15 cellular contexts compared by ENCODE assay signal in genomic region chr10:35329520-35329919, GRCh38. TPM values are rescaled to one million over a fixed set of nuclear protein-coding genes. Genes with fewer than 3 reads are reported as not detected.
A peak's percentile ranks its signal among the peaks of the same experiment; 100 is the strongest.
DNase-seq lines count a peak whose midpoint lies in the region; ATAC-seq and TF ChIP-seq lines count a peak whose summit lies in the region.
"Had no signal": no experiment of that assay in that cellular context is flagged by ENCODE, and none has a peak within 500 bp of the region (broad histone marks: within the 10 kb centered on the region; RNA-seq: fewer than 3 reads in every experiment).

No MANE protein-coding gene starts in this region.

- H3K9me3 Mint-ChIP-seq in nephron, result no peaks in the 10 kb centered on the region
- H3K9me3 Mint-ChIP-seq: activated naive CD4-positive, alpha-beta T cell treated with anti-CD3 and anti-CD28 coated beads, Interleukin-2, amount 10 ng/mL, durations not matched to agents 7 days and 5 days had no signal

- H3K27ac ChIP-seq in heart left ventricle (peak overlapping the region in 9 of 12 donors; percentile 6 to 72 (median 36)), vagina (peak overlapping the region; percentile 3), RWPE1 (no peak overlapping the region)
- H3K27ac ChIP-seq: thyroid gland had no signal

- H3K36me3 Mint-ChIP-seq in nephron (ENCODE audit: low read depth), result peaks cover 18% of the 10 kb centered on the region

- peaks cover 42% of the 10 kb centered on the region for H3K4me1 Mint-ChIP-seq in nephron

- intact Hi-C loops in heart left ventricle (cut with DNase I), result no loop called here
- intact Hi-C loops in left cardiac atrium (cut with DNase I), result no loop called here
- intact Hi-C loops in vagina (cut with DNase I), result no loop called here

- H3K27ac Mint-ChIP-seq in nephron, result peak overlapping the region; percentile 14 to 25 (median 15)
- H3K27ac Mint-ChIP-seq: activated naive CD4-positive, alpha-beta T cell treated with anti-CD3 and anti-CD28 coated beads, Interleukin-2, amount 10 ng/mL, durations not matched to agents 7 days and 5 days had no signal

- H3K27me3 ChIP-seq in heart left ventricle (no peaks in the 10 kb centered on the region), vagina (no peaks in the 10 kb centered on the region)
- H3K27me3 ChIP-seq: thyroid gland had no signal

- no peak for TF ChIP-seq POLR2A in heart left ventricle (IDR thresholded peaks at IDR 0.05)
- no peak for TF ChIP-seq POLR2A in vagina (IDR thresholded peaks at IDR 0.05)

- WGBS in heart left ventricle, 4 donors, result 47 to 60% (median 58%) methylated on average over 4 of the region's 4 CpGs

- H3K4me1 ChIP-seq in heart left ventricle (peaks cover 7 to 72% (median 46%) of the 10 kb centered on the region in 12 donors), vagina (peaks cover 40% of the 10 kb centered on the region)

- POLR2A ChIA-PET in RWPE1 (lab: Yijun Ruan, JAX; ENCODE audit: low non-redundant PET), result no interaction called here

- DNase-seq in heart left ventricle (no peak), left cardiac atrium (no peak), ecto neural progenitor cell (ENCODE audit: low spot score) (peak; percentile 56), vagina (ENCODE audit: extremely low spot score in 2 of 2) (no peak), NCI-H1105 treated with DMSO at 0.1 percent for 48 hours (lab: John Stamatoyannopoulos, UW) (no peak), RWPE1 (ENCODE audit: low spot score) (no peak), DMS53 (lab: John Stamatoyannopoulos, UW) (no peak)
- DNase-seq: activated naive CD4-positive, alpha-beta T cell treated with anti-CD3 and anti-CD28 coated beads, Interleukin-2, amount 10 ng/mL, durations not matched to agents 7 days and 5 days; NCI-H1436 treated with DMSO at 0.1 percent for 48 hours; NCI-H446; OCI-M1; stimulated activated CD4-positive, alpha-beta T cell treated with anti-CD3 and anti-CD28 coated beads, Interleukin-1b, Interleukin-23, amount 100 ng/mL, for 48 hours; SW 1271; thyroid gland had no signal

- H3K9me3 ChIP-seq in heart left ventricle (no peaks in the 10 kb centered on the region), vagina (no peaks in the 10 kb centered on the region)
- H3K9me3 ChIP-seq: thyroid gland had no signal

- TF ChIP-seq CTCF in heart left ventricle (IDR thresholded peaks at IDR 0.05) (no peak), nephron (IDR thresholded peaks at IDR 0.05; ENCODE audit: unreplicated experiment in 3 of 3) (no peak), vagina (IDR thresholded peaks at IDR 0.05) (no peak), RWPE1 (conservative IDR thresholded peaks at IDR 0.05; ENCODE audit: low read depth) (no peak)

- H3K4me3 ChIP-seq in heart left ventricle (no peak overlapping the region), vagina (no peak overlapping the region)
- H3K4me3 ChIP-seq: thyroid gland had no signal

- H3K36me3 ChIP-seq in heart left ventricle, result peaks cover 0 to 4% (median 0%) of the 10 kb centered on the region in 9 donors
- no peaks in the 10 kb centered on the region for H3K36me3 ChIP-seq in vagina
- H3K36me3 ChIP-seq: thyroid gland had no signal

- no peak overlapping the region for H3K4me3 Mint-ChIP-seq in nephron
- H3K4me3 Mint-ChIP-seq: activated naive CD4-positive, alpha-beta T cell treated with anti-CD3 and anti-CD28 coated beads, Interleukin-2, amount 10 ng/mL, durations not matched to agents 7 days and 5 days had no signal

- no peak for ATAC-seq in heart left ventricle
- ATAC-seq in left cardiac atrium, result no peak

- H3K27me3 Mint-ChIP-seq in nephron (ENCODE audit: low read depth), result no peaks in the 10 kb centered on the region
- H3K27me3 Mint-ChIP-seq: activated naive CD4-positive, alpha-beta T cell treated with anti-CD3 and anti-CD28 coated beads, Interleukin-2, amount 10 ng/mL, durations not matched to agents 7 days and 5 days had no signal

- CTCF ChIA-PET in RWPE1 (lab: Yijun Ruan, JAX), result interaction anchor here (1.1 kb wide), 1 partner anchor 17 kb away, joined by 8 read pairs; no protein-coding TSS in a partner anchor

RNA-seq across cellular contexts. Expression of gene CCNY, which starts 6.8 kb away (rescaled TPM):
- total RNA-seq in heart left ventricle (100 to 1,000 TPM in 1 of 9 donors, 10 to 100 TPM in 8; 39.7 to 106 (median 81.6) TPM), left cardiac atrium (10 to 100 TPM; 59.3 to 76.5 TPM), vagina (28.5 TPM)
- 10 to 100 TPM; 26.4 to 38.6 TPM for polyA plus RNA-seq in heart left ventricle
